8 cellular contexts compared by ENCODE assay signal in the genomic region with DNA sequence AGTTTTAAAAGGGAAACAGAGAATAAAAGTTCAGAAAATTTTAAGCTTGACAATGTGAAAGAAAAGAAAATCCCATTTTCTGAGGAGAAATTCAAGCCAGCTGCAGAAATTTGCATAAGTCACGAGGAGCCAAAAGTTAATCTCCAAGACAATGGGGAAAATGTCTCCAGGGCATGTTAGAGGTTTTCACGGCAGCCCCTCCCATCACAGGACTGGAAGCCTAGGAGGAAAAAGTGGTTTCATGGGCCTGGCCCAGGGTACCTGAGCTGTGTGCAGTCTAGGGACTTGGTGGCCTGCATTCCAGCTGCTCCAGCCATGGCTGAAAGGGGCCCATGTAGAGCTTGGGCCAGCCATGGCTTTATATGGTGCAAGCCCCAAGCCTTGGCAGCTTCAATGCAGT. TPM values are rescaled to one million over a fixed set of nuclear protein-coding genes. Genes with fewer than 3 reads are reported as not detected.
"Had no signal": no experiment of that assay in that cellular context is flagged by ENCODE, and none has a peak within 500 bp of the region (broad histone marks: within the 10 kb centered on the region; RNA-seq: fewer than 3 reads in every experiment).

No MANE protein-coding gene starts in this region.

- H3K27ac Mint-ChIP-seq: HFFc6 had no signal

- H3K4me3 ChIP-seq: K562 had no signal

- DNase-seq: GOT3, H7, HFFc6, IMR-90, KG1 had no signal

- ATAC-seq: HCT116, K562 had no signal

- H3K4me3 Mint-ChIP-seq: HFFc6 had no signal

RNA-seq across cellular contexts. Expression of a gene that starts 59.6 kb away (rescaled TPM):
- total RNA-seq: HFFc6, HT-29, IMR-90 had no signal
- polyA plus RNA-seq: IMR-90, K562 had no signal
